25 cellular contexts compared by ENCODE assay signal in genomic region chr12:44031472-44032185, GRCh38.
DNase-seq lines count a peak whose midpoint lies in the region; ATAC-seq, FAIRE-seq and TF ChIP-seq lines count a peak whose summit lies in the region.
"Had no signal": no experiment of that assay in that cellular context is flagged by ENCODE, and none has a peak within 500 bp of the region (broad histone marks: within the 10 kb centered on the region; RNA-seq: fewer than 3 reads in every experiment).

No MANE protein-coding gene starts in this region.

- no peaks in the 10 kb centered on the region for H3K4me1 ChIP-seq in HEK293 (ENCODE audit: control insufficient read depth, insufficient read depth, low read length)
- H3K4me1 ChIP-seq in astrocyte (ENCODE audit: insufficient read depth, low read length): no peaks in the 10 kb centered on the region
- H3K4me1 ChIP-seq in mesendoderm (ENCODE audit: control insufficient read depth, low read depth, low read length): no peaks in the 10 kb centered on the region
- H3K4me1 ChIP-seq: A549 had no signal

- no peak overlapping the region for H2AK5ac ChIP-seq in mesendoderm (ENCODE audit: low read length)

- peaks cover 11% of the 10 kb centered on the region for H3K9me3 Mint-ChIP-seq in astrocyte (ENCODE audit: unreplicated experiment)

- no peak overlapping the region for H2BK120ac ChIP-seq in mesendoderm (ENCODE audit: low read depth, low read length)

- no peak for FAIRE-seq in astrocyte (lab: Jason Lieb, UNC)
- FAIRE-seq: A549, GM12891 had no signal

- no peak overlapping the region for H3K27ac Mint-ChIP-seq in astrocyte (ENCODE audit: unreplicated experiment)
- H3K27ac Mint-ChIP-seq: B cell, CD14-positive monocyte, T-helper 17 cell had no signal

- DNase-seq in NAMALWA (ENCODE audit: low spot score) (peak; percentile 21), astrocyte (ENCODE audit: low read depth) (peak; percentile 16), mesendoderm (peak; percentile 7), SW 1271 (lab: John Stamatoyannopoulos, UW) (no peak)
- DNase-seq: DMS79 treated with DMSO at 0.1 percent for 48 hours, GOT3, Kasumi-1, MG63, NCI-H1092, NCI-H1436, NCI-H1930, NCI-H2227 treated with DMSO at 0.1 percent for 48 hours, NCI-H510A treated with DMSO at 0.1 percent for 48 hours, NCI-H82, RPMI8226, SHP77, T-helper 17 cell had no signal

- H3K79me2 ChIP-seq in astrocyte (ENCODE audit: insufficient read depth, low read length): no peaks in the 10 kb centered on the region
- no peaks in the 10 kb centered on the region for H3K79me2 ChIP-seq in mesendoderm (ENCODE audit: control insufficient read depth, insufficient read depth, low read length)

- no peak overlapping the region for H3K27ac ChIP-seq in HEK293 (ENCODE audit: extremely low read depth, low read depth, low read length)
- H3K27ac ChIP-seq in astrocyte (ENCODE audit: low read depth, low read length): no peak overlapping the region
- H3K27ac ChIP-seq in mesendoderm (ENCODE audit: low read depth, low read length): no peak overlapping the region
- H3K27ac ChIP-seq: A549 had no signal

- no peak overlapping the region for H3K4me2 ChIP-seq in astrocyte (ENCODE audit: low read length)
- no peak overlapping the region for H3K4me2 ChIP-seq in mesendoderm (ENCODE audit: low read length)
- H3K4me2 ChIP-seq: A549 had no signal

- H3K4me3 ChIP-seq in HEK293 (ENCODE audit: low read depth, low read length) (no peak overlapping the region), astrocyte (ENCODE audit: insufficient read depth, low read depth, low read length) (no peak overlapping the region), mesendoderm (ENCODE audit: low read length) (no peak overlapping the region)
- H3K4me3 ChIP-seq: A549, MG63 had no signal

- no peak overlapping the region for H2AFZ ChIP-seq in astrocyte (ENCODE audit: low read depth, low read length)

- no peak overlapping the region for H4K5ac ChIP-seq in mesendoderm (ENCODE audit: low read length)

- H3K27me3 Mint-ChIP-seq in astrocyte (ENCODE audit: low read depth, unreplicated experiment): no peaks in the 10 kb centered on the region
- H3K27me3 Mint-ChIP-seq: B cell, T-helper 17 cell had no signal

- H2BK5ac ChIP-seq in mesendoderm (ENCODE audit: low read length): no peak overlapping the region

- no peak overlapping the region for H3K56ac ChIP-seq in mesendoderm (ENCODE audit: low read length)

- H3K9me3 ChIP-seq in HEK293 (ENCODE audit: control insufficient read depth, insufficient read depth, low read depth, low read length) (no peaks in the 10 kb centered on the region), astrocyte (ENCODE audit: insufficient read depth, low read depth, low read length) (no peaks in the 10 kb centered on the region)
- H3K9me3 ChIP-seq: A549, MG63 had no signal

- TF ChIP-seq CTCF in HEK293 (tag by site-specific recombination; IDR thresholded peaks at IDR 0.05): no peak
- TF ChIP-seq CTCF in astrocyte (IDR thresholded peaks at IDR 0.05; ENCODE audit: insufficient read depth, low read depth, low read length): no peak

- H3K4ac ChIP-seq in mesendoderm (ENCODE audit: low read depth, low read length): no peak overlapping the region

- H3K9ac ChIP-seq in astrocyte (ENCODE audit: low read length): no peak overlapping the region
- H3K9ac ChIP-seq in mesendoderm (ENCODE audit: low read length): no peak overlapping the region

- no peaks in the 10 kb centered on the region for H3K27me3 ChIP-seq in astrocyte (ENCODE audit: insufficient read depth, low read length)
- no peaks in the 10 kb centered on the region for H3K27me3 ChIP-seq in mesendoderm (ENCODE audit: insufficient read depth, low read length, poor library complexity)
- H3K27me3 ChIP-seq: MG63 had no signal

- H3K36me3 ChIP-seq in HEK293 (ENCODE audit: control insufficient read depth in 2 of 2, insufficient read depth in 1 of 2, low read length in 2 of 2) (no peaks in the 10 kb centered on the region), astrocyte (ENCODE audit: insufficient read depth, low read length) (no peaks in the 10 kb centered on the region), mesendoderm (ENCODE audit: control insufficient read depth, insufficient read depth, low read length) (no peaks in the 10 kb centered on the region)
- H3K36me3 ChIP-seq: MG63 had no signal

- H4K8ac ChIP-seq in mesendoderm (ENCODE audit: low read depth, low read length): no peak overlapping the region

- no CpG with 5 or more reads among the region's 1 CpG for WGBS in mesendoderm (ENCODE audit: extremely low coverage, insufficient coverage, low lambda C conversion rate)

- H2BK15ac ChIP-seq in mesendoderm (replicated peaks; ENCODE audit: low read depth): no peak overlapping the region

- H3K36me3 Mint-ChIP-seq in astrocyte (ENCODE audit: low read depth, unreplicated experiment): no peaks in the 10 kb centered on the region
- H3K36me3 Mint-ChIP-seq: CD14-positive monocyte had no signal

- POLR2A ChIA-PET in HEK293 (lab: Yijun Ruan, JAX): no interaction called here

- no peaks in the 10 kb centered on the region for H4K20me1 ChIP-seq in astrocyte (ENCODE audit: insufficient read depth, low read length)

- H3K79me1 ChIP-seq in mesendoderm (ENCODE audit: low read length): no peaks in the 10 kb centered on the region

- CTCF ChIA-PET in HEK293 (lab: Yijun Ruan, JAX): interaction anchor here (0.8 to 1.2 kb wide), 2 partner anchors 16 to 539 kb away, joined by 3 read pairs; no protein-coding TSS in a partner anchor

- ATAC-seq in GM18867 (IDR thresholded peaks at IDR 0.05; ENCODE audit: unreplicated experiment) (no peak), GM19035 (IDR thresholded peaks at IDR 0.05; ENCODE audit: unreplicated experiment) (no peak)
- ATAC-seq: A549, HCT116, T-helper 17 cell had no signal

- H3K4me1 Mint-ChIP-seq in astrocyte (ENCODE audit: low read depth, unreplicated experiment): no peaks in the 10 kb centered on the region
- H3K4me1 Mint-ChIP-seq: B cell, CD14-positive monocyte, T-helper 17 cell had no signal

- no peak overlapping the region for H3K18ac ChIP-seq in mesendoderm (ENCODE audit: low read length)

- no peak overlapping the region for H3K23ac ChIP-seq in mesendoderm (ENCODE audit: low read length)

- H3K4me3 Mint-ChIP-seq in astrocyte (ENCODE audit: unreplicated experiment): no peak overlapping the region
- H3K4me3 Mint-ChIP-seq: B cell, CD14-positive monocyte, T-helper 17 cell had no signal

TF ChIP-seq in HEK293, 187 proteins besides CTCF, POLR2A, EP300 and RAD21 (continues in another document):
- TF ChIP-seq ZNF26 (tag by site-specific recombination; IDR thresholded peaks at IDR 0.05) (0 out of 2 replicates have a peak, but pooled peaks have one; percentile 10), YY2 (tag by site-specific recombination; IDR thresholded peaks at IDR 0.05) (no peak), ZSCAN23 (tag by site-specific recombination; IDR thresholded peaks at IDR 0.05) (no peak), MZF1 (tag by site-specific recombination; IDR thresholded peaks at IDR 0.05; ENCODE audit: borderline replicate concordance) (no peak), SP3 (tag by site-specific recombination; IDR thresholded peaks at IDR 0.05) (no peak), SETDB1 (IDR thresholded peaks at IDR 0.05; ENCODE audit: insufficient read length, low read length) (peak; percentile 79), ZNF184 (tag by site-specific recombination; IDR thresholded peaks at IDR 0.05) (no peak), ZNF518A (tag by site-specific recombination; conservative IDR thresholded peaks at IDR 0.05; ENCODE audit: low read depth) (no peak), ZNF626 (tag by site-specific recombination; IDR thresholded peaks at IDR 0.05) (0 out of 2 replicates have a peak, but pooled peaks have one; percentile 55), ZNF114 (tag by site-specific recombination; IDR thresholded peaks at IDR 0.05) (no peak)

Comparison
In these comparisons a context has a peak if more than half of its experiments do, and no peak if none do; other contexts are left out.
1. DNase-seq: peak in NAMALWA (single experiment), astrocyte (single experiment) and mesendoderm (single experiment); none in SW 1271 (0 of 2).